ENCODE assay signal across 8 cellular contexts in the genomic region with DNA sequence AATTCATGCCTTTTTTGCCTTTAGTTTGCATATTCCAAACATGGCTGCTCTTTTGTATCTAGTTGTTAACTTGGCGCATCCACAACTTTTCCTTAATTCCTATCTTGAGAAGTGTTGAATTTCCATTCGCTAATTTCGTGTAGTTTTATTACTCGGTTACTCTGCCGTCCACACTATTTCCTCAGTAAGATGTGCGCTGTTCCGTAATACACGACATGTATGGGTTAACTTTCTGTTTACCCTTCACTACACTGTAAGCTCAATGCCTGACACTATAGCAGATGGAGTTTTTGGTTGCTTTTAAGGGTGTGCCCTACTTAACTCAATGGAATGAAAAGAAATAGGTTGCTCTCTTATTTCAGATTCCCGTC. TPM values are rescaled to one million over a fixed set of nuclear protein-coding genes. Genes with fewer than 3 reads are reported as not detected.
DNase-seq lines count a peak whose midpoint lies in the region; ATAC-seq and TF ChIP-seq lines count a peak whose summit lies in the region.

No MANE protein-coding gene starts in this region.

- no peak overlapping the region for H2AK5ac ChIP-seq in H9 (ENCODE audit: insufficient read length, low read length)

- peaks cover 5% of the 10 kb centered on the region for H3K27me3 Mint-ChIP-seq in H9 (ENCODE audit: low read depth)
- peaks cover 5% of the 10 kb centered on the region for H3K27me3 Mint-ChIP-seq in glutamatergic neuron (ENCODE audit: unreplicated experiment)

- no peak overlapping the region; the same call in 1 of the 2 replicates for H3K4ac ChIP-seq in H9 (ENCODE audit: low read depth, low read length)

- H3K27me3 ChIP-seq in H9 (ENCODE audit: insufficient read depth, low read length), result no peaks in the 10 kb centered on the region
- H3K27me3 ChIP-seq in skeletal muscle satellite cell (ENCODE audit: control insufficient read depth, insufficient read depth, low read length), result no peaks in the 10 kb centered on the region

- H3K4me2 ChIP-seq in H9 (ENCODE audit: insufficient read depth, insufficient read length, low read length) (peak overlapping the region; percentile 91), skeletal muscle satellite cell (ENCODE audit: low read length) (peak overlapping the region; percentile 94)

- no peak overlapping the region for H4K91ac ChIP-seq in H9 (ENCODE audit: insufficient read length, low read depth, low read length)

- H3K4me1 Mint-ChIP-seq in H9, result peaks cover 35 to 43% of the 10 kb centered on the region in 2 experiments
- H3K4me1 Mint-ChIP-seq in glutamatergic neuron (ENCODE audit: low read depth, unreplicated experiment), result peaks cover 7% of the 10 kb centered on the region

- H2BK20ac ChIP-seq in H9 (ENCODE audit: low read depth, low read length, poor library complexity, severe bottlenecking), result no peak overlapping the region

- WGBS in H9 (ENCODE audit: extremely low coverage, insufficient read length, low lambda C conversion rate), result no CpG with 5 or more reads among the region's 9 CpGs

- ATAC-seq in HG02884 (IDR thresholded peaks at IDR 0.05; ENCODE audit: unreplicated experiment), result no peak
- no peak for ATAC-seq in GM18517 (IDR thresholded peaks at IDR 0.05; ENCODE audit: unreplicated experiment)

- H3K4me3 Mint-ChIP-seq in H9 (peak overlapping the region; percentile 92), glutamatergic neuron (ENCODE audit: unreplicated experiment) (peak overlapping the region; percentile 92)

- no peak for TF ChIP-seq CTCF in H9 (conservative IDR thresholded peaks at IDR 0.05)
- TF ChIP-seq CTCF in WI38 (IDR thresholded peaks at IDR 0.05; ENCODE audit: low read depth, low read length), result no peak
- TF ChIP-seq CTCF in glutamatergic neuron (IDR thresholded peaks at IDR 0.05; ENCODE audit: partially characterized antibody, unreplicated experiment), result no peak

- no peak overlapping the region for H4K8ac ChIP-seq in H9 (replicated peaks; ENCODE audit: insufficient read length, low read depth, low read length)

- H3K18ac ChIP-seq in H9 (ENCODE audit: insufficient read length, low read depth, low read length), result no peak overlapping the region

- no peak overlapping the region for H4K5ac ChIP-seq in H9 (ENCODE audit: insufficient read length, low read depth, low read length)

- H3T11ph ChIP-seq in H9 (ENCODE audit: low read length), result no peak overlapping the region

- peaks cover 9% of the 10 kb centered on the region for H3K23me2 ChIP-seq in H9 (ENCODE audit: insufficient read length, low read depth, low read length, poor library complexity, severe bottlenecking)

- peak overlapping the region; percentile 41 for H3K27ac ChIP-seq in H9 (ENCODE audit: insufficient read length, low read depth, low read length)

- H3K9ac ChIP-seq in H9 (ENCODE audit: extremely low read depth, insufficient read length, low read length), result peak overlapping the region; percentile 80
- peak overlapping the region; percentile 92 for H3K9ac ChIP-seq in skeletal muscle satellite cell (ENCODE audit: low read depth, low read length)

- no peak overlapping the region for H2BK120ac ChIP-seq in H9 (ENCODE audit: low read depth, low read length, poor library complexity, severe bottlenecking)

- H3K36me3 Mint-ChIP-seq in H9 (ENCODE audit: insufficient read depth in 1 of 3, low read depth in 3 of 3) (peaks cover 48 to 56% (median 56%) of the 10 kb centered on the region in 3 experiments), glutamatergic neuron (ENCODE audit: unreplicated experiment) (no peaks in the 10 kb centered on the region)

- no peak overlapping the region for H2BK5ac ChIP-seq in H9 (ENCODE audit: insufficient read length, low read length)

- H2AFZ ChIP-seq in H9 (ENCODE audit: low read length), result no peak overlapping the region

- H4K20me1 ChIP-seq in H9 (ENCODE audit: control insufficient read depth, insufficient read depth, insufficient read length), result no peaks in the 10 kb centered on the region

- H3K79me1 ChIP-seq in H9 (ENCODE audit: insufficient read depth, low read depth, low read length, poor library complexity, severe bottlenecking), result no peaks in the 10 kb centered on the region

- H3K14ac ChIP-seq in H9 (ENCODE audit: insufficient read depth, low read length), result peak overlapping the region; percentile 70; the same call in 1 of the 2 replicates

- no peak overlapping the region for H2BK12ac ChIP-seq in H9 (ENCODE audit: insufficient read length, low read depth, low read length)

- H3K9me3 Mint-ChIP-seq in H9, result no peaks in the 10 kb centered on the region; a peak in 1 of 5 replicates
- H3K9me3 Mint-ChIP-seq in glutamatergic neuron (ENCODE audit: unreplicated experiment), result peaks cover 8% of the 10 kb centered on the region

- peaks cover 12% of the 10 kb centered on the region; the same call in 1 of the 2 replicates for H3K79me2 ChIP-seq in H9 (ENCODE audit: insufficient read depth, low read length)

- DNase-seq in H9, result no peak
- DNase-seq in glutamatergic neuron, result no peak
- no peak for DNase-seq in NCI-H2029 (lab: John Stamatoyannopoulos, UW)
- no peak for DNase-seq in AML-193 (lab: John Stamatoyannopoulos, UW)

- peak overlapping the region; percentile 72 to 96 (median 93); a peak in 5 of 7 replicates for H3K27ac Mint-ChIP-seq in H9
- H3K27ac Mint-ChIP-seq in glutamatergic neuron (ENCODE audit: unreplicated experiment), result peak overlapping the region; percentile 44

- H3K4me1 ChIP-seq in H9 (ENCODE audit: insufficient read depth, low read length) (peaks cover 3% of the 10 kb centered on the region), skeletal muscle satellite cell (ENCODE audit: control insufficient read depth, insufficient read depth, low read length) (peaks cover 10% of the 10 kb centered on the region)

- no peak overlapping the region for H3K56ac ChIP-seq in H9 (ENCODE audit: insufficient read length, low read depth, low read length)

- H3K9me3 ChIP-seq in H9 (ENCODE audit: control insufficient read depth, low read depth, low read length) (no peaks in the 10 kb centered on the region), skeletal muscle satellite cell (replicated peaks; ENCODE audit: low read length) (no peaks in the 10 kb centered on the region)

- H3K36me3 ChIP-seq in skeletal muscle satellite cell (ENCODE audit: insufficient read depth, low read length), result peaks cover 51% of the 10 kb centered on the region

- H3K4me3 ChIP-seq in WI38 (ENCODE audit: low read depth, low read length) (peak overlapping the region; percentile 90), skeletal muscle satellite cell (ENCODE audit: low read length) (peak overlapping the region; percentile 86)

- no peak overlapping the region for H2BK15ac ChIP-seq in H9 (ENCODE audit: low read depth, low read length)

- no peak overlapping the region for H3K23ac ChIP-seq in H9 (ENCODE audit: insufficient read length, low read depth, low read length)

RNA-seq across cellular contexts. Expression of gene RPSA, which starts 0.7 kb away (rescaled TPM):
- total RNA-seq in H9 (2021) (2,077 and 2,145 TPM in 2 replicates), glutamatergic neuron (ENCODE audit: unreplicated experiment) (716 TPM)
- 1,043 and 1,269 TPM in 2 replicates for total RNA-seq in skeletal muscle satellite cell (2012; rRNA removed)

RNA-seq across cellular contexts. Expression of gene SLC25A38, which starts 24.1 kb away (rescaled TPM):
- total RNA-seq in H9 (2021) (47.9 and 48.2 TPM in 2 replicates), glutamatergic neuron (ENCODE audit: unreplicated experiment) (21.1 TPM)
- total RNA-seq in skeletal muscle satellite cell (2012; rRNA removed), result 13.7 and 14.9 TPM in 2 replicates
